In the genomic region with DNA sequence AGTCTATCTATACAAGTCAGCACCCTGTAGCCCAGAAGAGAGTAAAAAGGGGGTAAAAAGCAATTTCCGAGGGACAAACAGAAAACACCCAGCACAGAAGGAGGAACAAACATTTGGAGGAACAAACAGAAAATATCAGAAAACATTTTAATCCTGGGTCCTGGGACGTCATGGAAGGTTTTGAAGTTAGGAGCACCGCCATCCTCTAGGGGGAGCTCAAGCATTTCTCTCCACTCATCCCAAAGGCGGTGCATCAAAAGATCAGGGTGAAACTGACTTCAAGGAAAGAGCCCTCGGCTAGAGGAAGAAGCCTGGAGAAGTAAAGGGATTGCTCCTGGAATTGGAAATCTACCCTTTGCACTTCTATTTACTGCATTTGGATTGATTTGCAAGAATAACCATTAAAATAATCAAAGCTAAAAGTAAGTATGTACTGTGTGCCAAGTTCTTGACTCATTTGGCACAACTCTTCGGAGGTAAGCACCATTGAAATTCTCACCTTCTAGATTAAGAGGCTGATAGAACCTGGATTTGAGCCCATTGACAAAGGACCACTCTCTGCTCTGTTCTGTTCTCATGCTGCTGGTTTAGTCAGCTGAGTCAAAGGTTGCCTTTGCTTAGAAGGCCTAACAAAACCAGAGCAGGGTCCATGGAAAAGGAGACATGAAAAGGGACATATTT, we compare ENCODE assay signal across 8 cellular contexts. TPM values are rescaled to one million over a fixed set of nuclear protein-coding genes. Genes with fewer than 3 reads are reported as not detected.
A peak's percentile ranks its signal among the peaks of the same experiment; 100 is the strongest.
DNase-seq lines count a peak whose midpoint lies in the region; ATAC-seq and TF ChIP-seq lines count a peak whose summit lies in the region.

No MANE protein-coding gene starts in this region.

- no peak for DNase-seq in BJ (ENCODE audit: low read depth)
- DNase-seq in NCI-H345 treated with DMSO at 0.1 percent for 48 hours (lab: John Stamatoyannopoulos, UW; ENCODE audit: unreplicated experiment): peak; percentile 24
- peak; percentile 49 for DNase-seq in activated CD4-positive, CD25-positive, alpha-beta regulatory T cell treated with anti-CD3 and anti-CD28 coated beads, Interleukin-2, amount 50 U/mL, for 72 hours
- DNase-seq in cerebellar cortex (ENCODE audit: low spot score): peak; percentile 79
- DNase-seq in left lobe of liver (ENCODE audit: low spot score): peak; percentile 58
- peak; percentile 27 for DNase-seq in stimulated activated CD8-positive, alpha-beta memory T cell treated with anti-CD3 and anti-CD28 coated beads, Interleukin-12 subunit alpha, Interleukin-12 subunit beta, amount 100 ng/mL, for 24 hours (ENCODE audit: extremely low read depth)

- no peak overlapping the region for H3K4me3 ChIP-seq in BJ (ENCODE audit: low read depth, low read length)

- peak; percentile 86 for ATAC-seq in GM19043 (IDR thresholded peaks at IDR 0.05; ENCODE audit: low read depth, unreplicated experiment)
- ATAC-seq in HG03196 (IDR thresholded peaks at IDR 0.05; ENCODE audit: unreplicated experiment): peak; percentile 67
- peak; percentile 83 for ATAC-seq in left lobe of liver

- CTCF ChIA-PET in BJ (lab: Yijun Ruan, JAX): interaction anchor here (0.6 to 2.8 kb wide), 22 partner anchors 8 to 1396 kb away, joined by 3 to 9 read pairs (median 3); a partner anchor contains a TSS

- peak; percentile 87 for TF ChIP-seq CTCF in BJ (IDR thresholded peaks at IDR 0.05; ENCODE audit: insufficient read depth, low read depth, low read length)

- POLR2A ChIA-PET in BJ (lab: Charles Lee): no interaction called here

- H3K27me3 ChIP-seq in BJ (ENCODE audit: control insufficient read depth, insufficient read depth, low read length): no peaks in the 10 kb centered on the region

- no peaks in the 10 kb centered on the region for H3K36me3 ChIP-seq in BJ (ENCODE audit: control insufficient read depth, insufficient read depth, low read length)

RNA-seq across cellular contexts. Expression of a gene that starts 17.2 kb away (rescaled TPM):
- polyA plus RNA-seq in BJ (2011; rRNA removed): 6.7 and 12.7 TPM in 2 replicates
- 8.0 and 10.3 TPM in 2 replicates for polyA minus RNA-seq in BJ (2011; rRNA and poly(A)+ RNA removed)
- 6.7 TPM for total RNA-seq in left lobe of liver

RNA-seq across cellular contexts. Expression of a gene that starts 18.5 kb away (rescaled TPM):
- 2.1 and 4.2 TPM in 2 replicates for polyA plus RNA-seq in BJ (2011; rRNA removed)
- polyA minus RNA-seq in BJ (2011; rRNA and poly(A)+ RNA removed): 1.8 and 2.2 TPM in 2 replicates
- total RNA-seq in left lobe of liver: 2.7 TPM
